In genomic region chr16:89564476-89565255, GRCh38 we compare ENCODE assay signal across 10 cellular contexts. TPM values are rescaled to one million over a fixed set of nuclear protein-coding genes. Genes with fewer than 3 reads are reported as not detected.
A peak's percentile ranks its signal among the peaks of the same experiment; 100 is the strongest.
DNase-seq lines count a peak whose midpoint lies in the region; ATAC-seq and TF ChIP-seq lines count a peak whose summit lies in the region.
"Had no signal": no experiment of that assay in that cellular context is flagged by ENCODE, and none has a peak within 500 bp of the region (broad histone marks: within the 10 kb centered on the region; RNA-seq: fewer than 3 reads in every experiment).

No MANE protein-coding gene starts in this region.

- no peak overlapping the region for H2AK5ac ChIP-seq in IMR-90 (ENCODE audit: low read depth, low read length)

- peak overlapping the region; percentile 25; the same call in 1 of the 2 replicates for H3K23ac ChIP-seq in IMR-90 (ENCODE audit: low read depth, low read length)

- no peak overlapping the region for H3K9ac ChIP-seq in IMR-90 (ENCODE audit: low read depth, low read length)
- H3K9ac ChIP-seq in iPS-20b (ENCODE audit: low read depth, low read length), result peak overlapping the region; percentile 50; the same call in 1 of the 2 replicates

- H3K36me3 ChIP-seq in IMR-90 (ENCODE audit: control insufficient read depth, insufficient read depth, low read length) (peaks cover 37% of the 10 kb centered on the region), iPS-20b (ENCODE audit: insufficient read depth, low read depth, low read length) (peaks cover 36% of the 10 kb centered on the region), thyroid gland (peaks cover 34 to 36% of the 10 kb centered on the region in 2 donors)

- no peak overlapping the region for H3K14ac ChIP-seq in IMR-90 (replicated peaks; ENCODE audit: low read depth, low read length)

- TF ChIP-seq RAD21 in IMR-90 (IDR thresholded peaks at IDR 0.05; ENCODE audit: low read length), result no peak

- H2BK5ac ChIP-seq in IMR-90 (ENCODE audit: low read depth, low read length, poor library complexity, severe bottlenecking), result no peak overlapping the region

- H3K27ac Mint-ChIP-seq in Calu3 (ENCODE audit: unreplicated experiment), result peak overlapping the region; percentile 82
- H3K27ac Mint-ChIP-seq in activated CD8-positive, alpha-beta T cell treated with anti-CD3 and anti-CD28 coated beads, Interleukin-2, amount 10 ng/mL, durations not matched to agents 7 days and 5 days, result peak overlapping the region; percentile 69

- no peak overlapping the region for H3K4ac ChIP-seq in IMR-90 (ENCODE audit: low read depth, low read length)

- BruUV-seq in Calu3 (replicated peaks; lab: Mats Ljungman, UMichigan) (no TSS peak), IMR-90 (replicated peaks; lab: Mats Ljungman, UMichigan) (no TSS peak)

- H2BK120ac ChIP-seq in IMR-90 (ENCODE audit: low read depth, low read length), result no peak overlapping the region

- TF ChIP-seq POLR2A in IMR-90 (IDR thresholded peaks at IDR 0.05; ENCODE audit: low read depth, low read length) (no peak; the same call in 1 of the 2 replicates), thyroid gland (IDR thresholded peaks at IDR 0.05) (no peak)

- no peaks in the 10 kb centered on the region for H3K27me3 ChIP-seq in IMR-90 (ENCODE audit: control insufficient read depth, insufficient read depth, low read length)
- H3K27me3 ChIP-seq in iPS-20b (ENCODE audit: insufficient read depth, low read length), result no peaks in the 10 kb centered on the region
- H3K27me3 ChIP-seq in thyroid gland, result no peaks in the 10 kb centered on the region

- H4K5ac ChIP-seq in IMR-90 (ENCODE audit: low read depth, low read length), result no peak overlapping the region

- H3K27ac ChIP-seq in IMR-90 (ENCODE audit: insufficient read depth, low read length) (no peak overlapping the region), iPS-20b (ENCODE audit: low read length) (peak overlapping the region; percentile 28), thyroid gland (no peak overlapping the region)

- POLR2A ChIA-PET in IMR-90 (lab: Charles Lee; ENCODE audit: unreplicated experiment), result no interaction called here
- POLR2A ChIA-PET in activated CD8-positive, alpha-beta T cell treated with anti-CD3 and anti-CD28 coated beads, Interleukin-2, amount 10 ng/mL, durations not matched to agents 7 days and 5 days (lab: Charles Lee), result interaction anchor here (0.7 to 1.4 kb wide), 4 partner anchors 11 to 122 kb away, joined by 3 to 5 read pairs (median 3); partner anchors contain the start of genes CDK10, CPNE7 and SPG7

- 74% methylated on average over 5 of the region's 22 CpGs; no CpG with 5 or more reads in 1 of the 2 experiments for WGBS in IMR-90 (ENCODE audit: extremely low coverage in 2 of 2, insufficient read length in 1 of 2), 2 experiments
- 80 to 85% methylated on average over 18 to 21 of the region's 22 CpGs for WGBS in thyroid gland, 2 donors

- ATAC-seq in IMR-90 (ENCODE audit: low read depth) (no peak), HG03097 (IDR thresholded peaks at IDR 0.05; ENCODE audit: low FRiP score, unreplicated experiment) (no peak), HG02840 (IDR thresholded peaks at IDR 0.05; ENCODE audit: low FRiP score, unreplicated experiment) (no peak), GM19023 (IDR thresholded peaks at IDR 0.05; ENCODE audit: unreplicated experiment) (no peak)
- ATAC-seq in activated CD8-positive, alpha-beta T cell treated with anti-CD3 and anti-CD28 coated beads, Interleukin-2, amount 10 ng/mL, durations not matched to agents 7 days and 5 days, result no peak

- peaks cover 29 to 52% of the 10 kb centered on the region in 2 experiments for H3K79me1 ChIP-seq in IMR-90 (ENCODE audit: low read depth in 1 of 2, low read length in 2 of 2)

- TF ChIP-seq CTCF in Calu3 (IDR thresholded peaks at IDR 0.05; ENCODE audit: unreplicated experiment), result no peak
- TF ChIP-seq CTCF in IMR-90 (conservative IDR thresholded peaks at IDR 0.05; ENCODE audit: low read depth, low read length), result no peak
- TF ChIP-seq CTCF in thyroid gland (IDR thresholded peaks at IDR 0.05), result no peak

- CTCF ChIA-PET in Calu3 (lab: Charles Lee) (no interaction called here), IMR-90 (lab: Yijun Ruan, JAX) (no interaction called here)
- CTCF ChIA-PET in activated CD8-positive, alpha-beta T cell treated with anti-CD3 and anti-CD28 coated beads, Interleukin-2, amount 10 ng/mL, durations not matched to agents 7 days and 5 days (lab: Charles Lee), result interaction anchor here (1.1 kb wide), 1 partner anchor 77 kb away, joined by 4 read pairs; no protein-coding TSS in a partner anchor

- peaks cover 9% of the 10 kb centered on the region for H3K9me1 ChIP-seq in IMR-90 (ENCODE audit: insufficient read depth, low read length)

- H4K20me1 ChIP-seq in IMR-90 (ENCODE audit: insufficient read depth, low read length), result peaks cover 62% of the 10 kb centered on the region

- no peak for DNase-seq in Calu3
- no peak for DNase-seq in IMR-90
- DNase-seq in activated CD8-positive, alpha-beta T cell treated with anti-CD3 and anti-CD28 coated beads, Interleukin-2, amount 10 ng/mL, durations not matched to agents 7 days and 5 days, result no peak
- DNase-seq in thyroid gland, result no peak

- H3K4me3 ChIP-seq in IMR-90 (ENCODE audit: insufficient read depth, low read depth, low read length) (no peak overlapping the region), iPS-20b (ENCODE audit: low read length) (peak overlapping the region; percentile 91; the same call in 1 of the 2 replicates), thyroid gland (replicated peaks in 1 of 3) (no peak overlapping the region)

- H2AK9ac ChIP-seq in IMR-90 (replicated peaks; ENCODE audit: low read depth, low read length, poor library complexity), result peak overlapping the region; percentile 58

- H3K4me1 ChIP-seq in IMR-90 (ENCODE audit: control insufficient read depth, insufficient read depth, low read length), result peaks cover 21% of the 10 kb centered on the region
- H3K4me1 ChIP-seq in iPS-20b (ENCODE audit: insufficient read depth, low read length), result peaks cover 13% of the 10 kb centered on the region
- H3K4me1 ChIP-seq in thyroid gland, result peaks cover 22 to 34% of the 10 kb centered on the region in 2 donors

- no peak overlapping the region for H3K4me2 ChIP-seq in IMR-90 (ENCODE audit: low read depth, low read length)

- H2AFZ ChIP-seq in IMR-90 (replicated peaks; ENCODE audit: low read length, poor library complexity), result peak overlapping the region; percentile 77

- intact Hi-C loops in Calu3 (cut with micrococcal nuclease; ENCODE audit: unreplicated experiment) (loop anchor here (5.0 kb wide), 1 partner anchor 232 kb away; no protein-coding TSS in a partner anchor), IMR-90 (cut with micrococcal nuclease) (no loop called here), thyroid gland (cut with DNase I) (no loop called here)

- H3K18ac ChIP-seq in IMR-90 (ENCODE audit: low read depth, low read length), result no peak overlapping the region

- H2BK15ac ChIP-seq in IMR-90 (ENCODE audit: low read depth, low read length), result no peak overlapping the region

- H3K36me3 Mint-ChIP-seq in Calu3 (ENCODE audit: insufficient read depth, unreplicated experiment), result peaks cover 91% of the 10 kb centered on the region
- peaks cover 41% of the 10 kb centered on the region for H3K36me3 Mint-ChIP-seq in activated CD8-positive, alpha-beta T cell treated with anti-CD3 and anti-CD28 coated beads, Interleukin-2, amount 10 ng/mL, durations not matched to agents 7 days and 5 days (ENCODE audit: low read depth)

- H3K27me3 Mint-ChIP-seq in Calu3 (ENCODE audit: unreplicated experiment), result peaks cover 12% of the 10 kb centered on the region
- no peaks in the 10 kb centered on the region for H3K27me3 Mint-ChIP-seq in activated CD8-positive, alpha-beta T cell treated with anti-CD3 and anti-CD28 coated beads, Interleukin-2, amount 10 ng/mL, durations not matched to agents 7 days and 5 days (ENCODE audit: low read depth)

- no peak overlapping the region for H4K91ac ChIP-seq in IMR-90 (ENCODE audit: insufficient read depth, low read depth, low read length)

- H3K56ac ChIP-seq in IMR-90 (ENCODE audit: extremely low read depth, insufficient read depth, low read length), result no peak overlapping the region

- H3K9me3 ChIP-seq in IMR-90 (ENCODE audit: control insufficient read depth, insufficient read depth, low read length) (no peaks in the 10 kb centered on the region), iPS-20b (ENCODE audit: insufficient read depth, low read depth, low read length) (no peaks in the 10 kb centered on the region), thyroid gland (no peaks in the 10 kb centered on the region)
- H3K9me3 ChIP-seq: heart right ventricle had no signal

- H3K4me1 Mint-ChIP-seq in Calu3 (ENCODE audit: low read depth, unreplicated experiment), result peaks cover 43% of the 10 kb centered on the region
- peaks cover 51% of the 10 kb centered on the region for H3K4me1 Mint-ChIP-seq in activated CD8-positive, alpha-beta T cell treated with anti-CD3 and anti-CD28 coated beads, Interleukin-2, amount 10 ng/mL, durations not matched to agents 7 days and 5 days (ENCODE audit: low read depth)

- peak overlapping the region; percentile 61 for H3K4me3 Mint-ChIP-seq in Calu3 (ENCODE audit: low read depth, unreplicated experiment)
- H3K4me3 Mint-ChIP-seq in activated CD8-positive, alpha-beta T cell treated with anti-CD3 and anti-CD28 coated beads, Interleukin-2, amount 10 ng/mL, durations not matched to agents 7 days and 5 days, result peak overlapping the region; percentile 17

- H3K9me3 Mint-ChIP-seq in Calu3 (ENCODE audit: low read depth, unreplicated experiment), result no peaks in the 10 kb centered on the region
- no peaks in the 10 kb centered on the region for H3K9me3 Mint-ChIP-seq in activated CD8-positive, alpha-beta T cell treated with anti-CD3 and anti-CD28 coated beads, Interleukin-2, amount 10 ng/mL, durations not matched to agents 7 days and 5 days (ENCODE audit: insufficient read depth)

- in situ Hi-C loops in IMR-90 (cut with MboI; ENCODE audit: low sequenced_read_pairs), result no loop called here

- H2BK20ac ChIP-seq in IMR-90 (ENCODE audit: low read depth, low read length), result no peak overlapping the region

- H4K8ac ChIP-seq in IMR-90 (ENCODE audit: low read depth in 2 of 2, low read length in 2 of 2), result peak overlapping the region in 1 of 2 experiments; percentile 34; a peak in 1 of 4 replicates

- dilution Hi-C loops in IMR-90 (cut with HindIII; ENCODE audit: low sequenced_read_pairs, unreplicated experiment), result no loop called here

RNA-seq across cellular contexts. Expression of gene RPL13, which starts 4.2 kb away (rescaled TPM):
- total RNA-seq in Calu3 (2022), result 1,719 and 1,779 TPM in 2 replicates
- 1,549 and 2,098 TPM in 2 replicates for total RNA-seq in IMR-90 (2012; rRNA removed)
- 3,527 and 5,396 TPM in 2 replicates for polyA plus RNA-seq in IMR-90 (2012; rRNA removed)
- polyA plus RNA-seq in IMR-90 (2012; cell fraction: cytosol; rRNA removed), result 7,098 and 10,427 TPM in 2 replicates
- 1,689 and 3,565 TPM in 2 replicates for polyA plus RNA-seq in IMR-90 (2012; cell fraction: nucleus; rRNA removed; ENCODE audit: low replicate concordance)
- total RNA-seq in activated CD8-positive, alpha-beta T cell treated with anti-CD3 and anti-CD28 coated beads, Interleukin-2, amount 10 ng/mL, durations not matched to agents 7 days and 5 days, result 1,000 to 10,000 TPM; 1,842 to 1,844 TPM
- total RNA-seq in thyroid gland, result 1,000 to 10,000 TPM; 5,127 to 8,436 (median 6,104) TPM

RNA-seq across cellular contexts. Expression of gene CPNE7, which starts 10.9 kb away (rescaled TPM):
- total RNA-seq in Calu3 (2022) (31.3 and 48.2 TPM in 2 replicates), IMR-90 (2012; rRNA removed) (5.0 and 5.4 TPM in 2 replicates), thyroid gland (1 to 10 TPM in 1 of 4 donors, under 1 TPM in 1, not detected in 2; 0.44 to 1.1 TPM)
- polyA plus RNA-seq in IMR-90 (2012; rRNA removed), result 17.4 and 17.7 TPM in 2 replicates
- polyA plus RNA-seq in IMR-90 (2012; cell fraction: cytosol; rRNA removed), result 5.8 and 13.6 TPM in 2 replicates
- 145 and 321 TPM in 2 replicates for polyA plus RNA-seq in IMR-90 (2012; cell fraction: nucleus; rRNA removed; ENCODE audit: low replicate concordance)
- total RNA-seq in activated CD8-positive, alpha-beta T cell treated with anti-CD3 and anti-CD28 coated beads, Interleukin-2, amount 10 ng/mL, durations not matched to agents 7 days and 5 days, result 1 to 10 TPM; 1.1 to 1.8 TPM

RNA-seq across cellular contexts. Expression of gene DPEP1, which starts 48.8 kb away (rescaled TPM):
- total RNA-seq in Calu3 (2022) (not detected in 2 replicates), IMR-90 (2012; rRNA removed) (not detected in 2 replicates), thyroid gland (1 to 10 TPM in 2 of 4 donors, under 1 TPM in 2; 0.29 to 5.0 (median 1.3) TPM)
- polyA plus RNA-seq in IMR-90 (2012; rRNA removed), result not detected in 2 replicates
- not detected in 2 replicates for polyA plus RNA-seq in IMR-90 (2012; cell fraction: cytosol; rRNA removed)
- polyA plus RNA-seq in IMR-90 (2012; cell fraction: nucleus; rRNA removed; ENCODE audit: low replicate concordance), result not detected in 2 replicates
- total RNA-seq in activated CD8-positive, alpha-beta T cell treated with anti-CD3 and anti-CD28 coated beads, Interleukin-2, amount 10 ng/mL, durations not matched to agents 7 days and 5 days, result not detected
- total RNA-seq: activated CD8-positive, alpha-beta memory T cell treated with anti-CD3 and anti-CD28 coated beads for 36 hours; heart right ventricle had no signal

RNA-seq across cellular contexts. Expression of gene SPG7, which starts 56.5 kb away (rescaled TPM):
- total RNA-seq in Calu3 (2022) (174 and 186 TPM in 2 replicates), IMR-90 (2012; rRNA removed) (95.3 and 96.8 TPM in 2 replicates), thyroid gland (100 to 1,000 TPM; 218 to 392 (median 285) TPM)
- polyA plus RNA-seq in IMR-90 (2012; rRNA removed), result 82.8 and 94.6 TPM in 2 replicates
- 49.9 and 71.5 TPM in 2 replicates for polyA plus RNA-seq in IMR-90 (2012; cell fraction: cytosol; rRNA removed)
- polyA plus RNA-seq in IMR-90 (2012; cell fraction: nucleus; rRNA removed; ENCODE audit: low replicate concordance), result 594 and 800 TPM in 2 replicates
- total RNA-seq in activated CD8-positive, alpha-beta T cell treated with anti-CD3 and anti-CD28 coated beads, Interleukin-2, amount 10 ng/mL, durations not matched to agents 7 days and 5 days, result 10 to 100 TPM; 94.7 to 98.4 TPM
